ENCODE assay signal across 1 cellular context in genomic region chr19:55489711-55490477, GRCh38.
TF ChIP-seq lines count a peak whose summit lies in the region.

No MANE protein-coding gene starts in this region.

TF ChIP-seq in H1, 55 proteins besides CTCF, POLR2A, EP300 and RAD21:
- no peak for TF ChIP-seq USF2 (IDR thresholded peaks at IDR 0.05; ENCODE audit: low read length)
- no peak for TF ChIP-seq CHD2 (IDR thresholded peaks at IDR 0.05; ENCODE audit: low read length)
- no peak for TF ChIP-seq RXRA (IDR thresholded peaks at IDR 0.05; ENCODE audit: insufficient read depth, low read depth, low read length)
- TF ChIP-seq RBBP5 (IDR thresholded peaks at IDR 0.05; ENCODE audit: borderline replicate concordance, low read depth, low read length) = no peak
- no peak for TF ChIP-seq GABPA (IDR thresholded peaks at IDR 0.05; ENCODE audit: borderline replicate concordance, insufficient read depth, low read length)
- no peak for TF ChIP-seq SP1 (IDR thresholded peaks at IDR 0.05; ENCODE audit: low read depth, low read length)
- TF ChIP-seq PHF8 (conservative IDR thresholded peaks at IDR 0.05; ENCODE audit: low read depth, low read length) = no peak
- TF ChIP-seq MAFK (IDR thresholded peaks at IDR 0.05; ENCODE audit: low read depth, low read length) = no peak
